In the genomic region with DNA sequence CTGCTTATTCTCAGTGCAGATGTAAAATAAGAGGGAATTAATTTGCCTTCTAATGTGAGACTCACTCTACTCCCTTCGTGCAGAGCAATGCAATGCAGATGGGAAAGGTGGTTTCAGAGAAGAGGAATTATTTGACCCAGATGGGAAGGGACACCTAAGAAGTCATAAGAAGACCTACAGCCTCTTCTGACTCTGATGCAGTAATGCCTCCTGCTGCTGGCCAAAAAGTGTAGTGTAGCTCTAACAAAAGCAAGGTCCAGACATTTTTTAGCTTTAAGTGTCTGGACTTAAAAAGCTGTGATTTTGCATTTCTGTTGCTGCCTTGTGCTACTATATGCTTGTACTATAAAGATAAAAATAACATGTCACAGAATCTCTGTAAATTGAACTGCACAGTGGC, we compare ENCODE assay signal across 15 cellular contexts.
DNase-seq lines count a peak whose midpoint lies in the region; ATAC-seq, FAIRE-seq and TF ChIP-seq lines count a peak whose summit lies in the region.
"Had no signal": no experiment of that assay in that cellular context is flagged by ENCODE, and none has a peak within 500 bp of the region (broad histone marks: within the 10 kb centered on the region; RNA-seq: fewer than 3 reads in every experiment).

No MANE protein-coding gene starts in this region.

- intact Hi-C loops in activated CD4-positive, alpha-beta memory T cell treated with anti-CD3 and anti-CD28 coated beads for 36 hours (cut with micrococcal nuclease): loop anchor here (5.0 kb wide), 1 partner anchor 190 kb away; no protein-coding TSS in a partner anchor

- POLR2A ChIA-PET in activated CD4-positive, alpha-beta memory T cell treated with anti-CD3 and anti-CD28 coated beads for 36 hours (lab: Charles Lee): no interaction called here

- H3K9me3 Mint-ChIP-seq in natural killer cell treated with Interleukin-12 subunit alpha and Interleukin-12 subunit beta and Interleukin-15 and Interleukin-18, amount 100 ng/mL, for 72 hours: peaks cover 20% of the 10 kb centered on the region
- H3K9me3 Mint-ChIP-seq in activated CD4-positive, alpha-beta memory T cell treated with anti-CD3 and anti-CD28 coated beads for 36 hours: no peaks in the 10 kb centered on the region

- H3K79me2 ChIP-seq in SU-DHL-6 (ENCODE audit: insufficient read depth, low read length): no peaks in the 10 kb centered on the region

- H3K9me2 ChIP-seq in SU-DHL-6 (replicated peaks; ENCODE audit: insufficient read depth, low read length): no peaks in the 10 kb centered on the region

- H3K9ac ChIP-seq in SU-DHL-6 (ENCODE audit: low read length): no peak overlapping the region
- H3K9ac ChIP-seq: BLaER1 had no signal

- H3K27ac Mint-ChIP-seq in natural killer cell treated with Interleukin-12 subunit alpha and Interleukin-12 subunit beta and Interleukin-15 and Interleukin-18, amount 100 ng/mL, for 72 hours: no peak overlapping the region
- no peak overlapping the region for H3K27ac Mint-ChIP-seq in activated CD4-positive, alpha-beta memory T cell treated with anti-CD3 and anti-CD28 coated beads for 36 hours

- H3K9me3 ChIP-seq in SU-DHL-6 (ENCODE audit: insufficient read depth, low read length): no peaks in the 10 kb centered on the region
- H3K9me3 ChIP-seq: BLaER1 had no signal

- H3K27me3 Mint-ChIP-seq in natural killer cell treated with Interleukin-12 subunit alpha and Interleukin-12 subunit beta and Interleukin-15 and Interleukin-18, amount 100 ng/mL, for 72 hours: no peaks in the 10 kb centered on the region
- no peaks in the 10 kb centered on the region for H3K27me3 Mint-ChIP-seq in activated CD4-positive, alpha-beta memory T cell treated with anti-CD3 and anti-CD28 coated beads for 36 hours

- TF ChIP-seq CTCF in SU-DHL-6 (IDR thresholded peaks at IDR 0.05; ENCODE audit: insufficient read depth, low read length, poor library complexity, severe bottlenecking): peak; percentile 22
- TF ChIP-seq CTCF in foreskin keratinocyte (conservative IDR thresholded peaks at IDR 0.05): peak; percentile 49

- CTCF ChIA-PET in activated CD4-positive, alpha-beta memory T cell treated with anti-CD3 and anti-CD28 coated beads for 36 hours (lab: Charles Lee): interaction anchor here (1.5 kb wide), 1 partner anchor 14 kb away, joined by 4 read pairs; no protein-coding TSS in a partner anchor

- H3K27ac ChIP-seq in SU-DHL-6 (ENCODE audit: low read depth, low read length): no peak overlapping the region
- no peak overlapping the region for H3K27ac ChIP-seq in foreskin keratinocyte
- H3K27ac ChIP-seq: BLaER1 had no signal

- in situ Hi-C loops in ACHN (cut with HindIII; ENCODE audit: low pct_ligation_motif_present, low pct_unique_long_range_greater_than_20kb, low sequenced_read_pairs): no loop called here

- DNase-seq in ACHN (peak; percentile 2), GM12891 (ENCODE audit: insufficient read length, low spot score) (no peak), foreskin keratinocyte (peak in 1 of 2 donors; percentile 15)
- DNase-seq in activated CD4-positive, alpha-beta T cell treated with anti-CD3 and anti-CD28 coated beads for 48 hours: no peak
- DNase-seq in natural killer cell treated with Interleukin-12 subunit alpha and Interleukin-12 subunit beta and Interleukin-15 and Interleukin-18, amount 100 ng/mL, for 72 hours (ENCODE audit: low spot score): no peak
- no peak for DNase-seq in activated CD4-positive, alpha-beta memory T cell treated with anti-CD3 and anti-CD28 coated beads for 36 hours
- DNase-seq: activated CD4-positive, alpha-beta T cell treated with anti-CD3 and anti-CD28 coated beads for 1 hour; activated gamma-delta T cell; NCI-H1694 treated with DMSO at 0.1 percent for 48 hours; stimulated activated CD4-positive, alpha-beta T cell treated with anti-CD3 and anti-CD28 coated beads, Interleukin-12 subunit alpha, Interleukin-12 subunit beta, amount 100 ng/mL, for 4 hours had no signal

- no peaks in the 10 kb centered on the region for H3F3A ChIP-seq in SU-DHL-6 (ENCODE audit: insufficient read depth)

- H4K20me1 ChIP-seq in SU-DHL-6 (ENCODE audit: low read depth, low read length): no peaks in the 10 kb centered on the region
- H4K20me1 ChIP-seq: BLaER1 had no signal

- no peak overlapping the region for H2AFZ ChIP-seq in SU-DHL-6 (ENCODE audit: low read depth, low read length, severe bottlenecking)

- TF ChIP-seq POLR2A in GM12891 (IDR thresholded peaks at IDR 0.05; ENCODE audit: low read depth, low read length): no peak

- H3K36me3 ChIP-seq in SU-DHL-6 (ENCODE audit: low read length): no peaks in the 10 kb centered on the region
- H3K36me3 ChIP-seq: BLaER1 had no signal

- no peak overlapping the region for H3K4me3 ChIP-seq in SU-DHL-6 (ENCODE audit: insufficient read depth, low read length, poor library complexity, severe bottlenecking)
- H3K4me3 ChIP-seq: BLaER1 had no signal

- H3K4me1 ChIP-seq in foreskin keratinocyte: no peaks in the 10 kb centered on the region
- H3K4me1 ChIP-seq: BLaER1 had no signal

- H3K4me1 Mint-ChIP-seq in natural killer cell treated with Interleukin-12 subunit alpha and Interleukin-12 subunit beta and Interleukin-15 and Interleukin-18, amount 100 ng/mL, for 72 hours (ENCODE audit: low read depth in 2 of 2): no peaks in the 10 kb centered on the region
- peaks cover 25% of the 10 kb centered on the region for H3K4me1 Mint-ChIP-seq in activated CD4-positive, alpha-beta memory T cell treated with anti-CD3 and anti-CD28 coated beads for 36 hours (ENCODE audit: low read depth)

- no peak for ATAC-seq in foreskin keratinocyte
- no peak for ATAC-seq in GM18498 (IDR thresholded peaks at IDR 0.05; ENCODE audit: unreplicated experiment)
- no peak for ATAC-seq in natural killer cell treated with Interleukin-12 subunit alpha and Interleukin-12 subunit beta and Interleukin-15 and Interleukin-18, amount 100 ng/mL, for 72 hours

- H3K4me2 ChIP-seq in SU-DHL-6 (ENCODE audit: low read depth, low read length, poor library complexity, severe bottlenecking): no peak overlapping the region
- H3K4me2 ChIP-seq: BLaER1 had no signal

- peak; percentile 82 for FAIRE-seq in GM12891 (lab: Jason Lieb, UNC)
- FAIRE-seq: colon, GM18507 had no signal

- H3K27me3 ChIP-seq in SU-DHL-6 (ENCODE audit: low read length): no peaks in the 10 kb centered on the region
- H3K27me3 ChIP-seq in foreskin keratinocyte: peaks cover 3% of the 10 kb centered on the region
- H3K27me3 ChIP-seq: BLaER1 had no signal

- H3K36me3 Mint-ChIP-seq in natural killer cell treated with Interleukin-12 subunit alpha and Interleukin-12 subunit beta and Interleukin-15 and Interleukin-18, amount 100 ng/mL, for 72 hours: peaks cover 11% of the 10 kb centered on the region
- H3K36me3 Mint-ChIP-seq in activated CD4-positive, alpha-beta memory T cell treated with anti-CD3 and anti-CD28 coated beads for 36 hours: no peaks in the 10 kb centered on the region

- no peak overlapping the region for H3K4me3 Mint-ChIP-seq in natural killer cell treated with Interleukin-12 subunit alpha and Interleukin-12 subunit beta and Interleukin-15 and Interleukin-18, amount 100 ng/mL, for 72 hours
- no peak overlapping the region for H3K4me3 Mint-ChIP-seq in activated CD4-positive, alpha-beta memory T cell treated with anti-CD3 and anti-CD28 coated beads for 36 hours

TF ChIP-seq in GM12891, 5 proteins besides CTCF, POLR2A, EP300 and RAD21:
- TF ChIP-seq TAF1 (IDR thresholded peaks at IDR 0.05; ENCODE audit: low read depth, low read length): no peak
- no peak for TF ChIP-seq PAX5 (IDR thresholded peaks at IDR 0.05; ENCODE audit: insufficient read depth, low read length, severe bottlenecking)
- no peak for TF ChIP-seq POLR2AphosphoS5 (IDR thresholded peaks at IDR 0.05; ENCODE audit: low read depth, low read length)
- no peak for TF ChIP-seq POU2F2 (IDR thresholded peaks at IDR 0.05; ENCODE audit: low read depth, low read length)
- no peak for TF ChIP-seq SPI1 (IDR thresholded peaks at IDR 0.05; ENCODE audit: low read depth, low read length)
TF ChIP-seq in GM12891: peak in this region for 0.
